In genomic region chr5:154937186-154937717, GRCh38 we compare ENCODE assay signal across 8 cellular contexts. TPM values are rescaled to one million over a fixed set of nuclear protein-coding genes. Genes with fewer than 3 reads are reported as not detected.
DNase-seq lines count a peak whose midpoint lies in the region; ATAC-seq and TF ChIP-seq lines count a peak whose summit lies in the region.

No MANE protein-coding gene starts in this region.

- peak overlapping the region; percentile 74 for H3K9ac ChIP-seq in HUES48 (ENCODE audit: low read depth, low read length)

- H3K4me3 ChIP-seq in ACC112 (ENCODE audit: low read depth, low read length) (peak overlapping the region; percentile 85), HUES48 (ENCODE audit: low read depth, low read length) (peak overlapping the region; percentile 98), brain microvascular endothelial cell (ENCODE audit: low read depth, low read length) (peak overlapping the region; percentile 94)

- H2AFZ ChIP-seq in ACC112 (ENCODE audit: low read length, unreplicated experiment), result peak overlapping the region; percentile 40

- no peak for DNase-seq in brain microvascular endothelial cell
- DNase-seq in mesothelial cell of epicardium (ENCODE audit: low spot score in 2 of 2, unreplicated experiment in 2 of 2), result no peak
- DNase-seq in stimulated activated CD4-positive, alpha-beta T cell treated with anti-CD3 and anti-CD28 coated beads, Interleukin-12 subunit alpha, Interleukin-12 subunit beta, amount 100 ng/mL, for 4 hours, result no peak
- no peak for DNase-seq in NCI-H2029 (lab: John Stamatoyannopoulos, UW)
- DNase-seq in left colon, result no peak
- DNase-seq in omental fat pad (ENCODE audit: low spot score), result no peak

- H3K27ac ChIP-seq in ACC112 (ENCODE audit: low read depth, low read length) (no peak overlapping the region), HUES48 (ENCODE audit: low read depth, low read length) (peak overlapping the region; percentile 31), brain microvascular endothelial cell (no peak overlapping the region)

- peaks cover 24% of the 10 kb centered on the region for H3K4me1 Mint-ChIP-seq in mesothelial cell of epicardium

- intact Hi-C loops in left colon (cut with DNase I, micrococcal nuclease), result no loop called here

- TF ChIP-seq CTCF in brain microvascular endothelial cell (IDR thresholded peaks at IDR 0.05; ENCODE audit: low read depth, low read length, missing control alignments) (no peak), mesothelial cell of epicardium (IDR thresholded peaks at IDR 0.05; ENCODE audit: unreplicated experiment) (no peak), omental fat pad (IDR thresholded peaks at IDR 0.05) (no peak)

- H3K27me3 ChIP-seq in ACC112 (ENCODE audit: insufficient read depth, low read length) (no peaks in the 10 kb centered on the region), HUES48 (ENCODE audit: control insufficient read depth, insufficient read depth, low read length) (no peaks in the 10 kb centered on the region), brain microvascular endothelial cell (replicated peaks) (no peaks in the 10 kb centered on the region)

- H3K79me2 ChIP-seq in ACC112 (ENCODE audit: control insufficient read depth, insufficient read depth, low read length, unreplicated experiment), result peaks cover 28% of the 10 kb centered on the region

- peak overlapping the region; percentile 87 for H3K27ac Mint-ChIP-seq in mesothelial cell of epicardium

- H3K36me3 ChIP-seq in ACC112 (ENCODE audit: insufficient read depth, low read length) (peaks cover 6% of the 10 kb centered on the region; the same call in 1 of the 2 replicates), HUES48 (ENCODE audit: control insufficient read depth, insufficient read depth, low read length) (peaks cover 26% of the 10 kb centered on the region), brain microvascular endothelial cell (replicated peaks) (peaks cover 2% of the 10 kb centered on the region)

- H3K36me3 Mint-ChIP-seq in mesothelial cell of epicardium, result peaks cover 17% of the 10 kb centered on the region

- H3K4me1 ChIP-seq in ACC112 (ENCODE audit: control insufficient read depth, insufficient read depth, low read length, unreplicated experiment) (peaks cover 12% of the 10 kb centered on the region), HUES48 (ENCODE audit: control insufficient read depth, insufficient read depth, low read length) (peaks cover 10% of the 10 kb centered on the region; the same call in 1 of the 2 replicates)

- no peak for ATAC-seq in left colon
- ATAC-seq in omental fat pad (ENCODE audit: low FRiP score), result no peak

- in situ Hi-C loops in brain microvascular endothelial cell (cut with HindIII; ENCODE audit: low pct_ligation_motif_present, low sequenced_read_pairs), result no loop called here

- no peaks in the 10 kb centered on the region for H3K9me3 Mint-ChIP-seq in mesothelial cell of epicardium

- H3K27me3 Mint-ChIP-seq in mesothelial cell of epicardium (ENCODE audit: low read depth), result no peaks in the 10 kb centered on the region

- peak overlapping the region; percentile 89 for H3K4me3 Mint-ChIP-seq in mesothelial cell of epicardium

- H3K9me3 ChIP-seq in HUES48 (ENCODE audit: control insufficient read depth, insufficient read depth, low read length), result no peaks in the 10 kb centered on the region

RNA-seq across cellular contexts. Expression of gene GEMIN5, which starts 0.8 kb away (rescaled TPM):
- total RNA-seq in mesothelial cell of epicardium, result 21.9 to 25.0 TPM (median 22.0 TPM) in 3 replicates
- 1 to 10 TPM; 6.7 to 7.7 TPM for total RNA-seq in left colon
- 10 to 100 TPM; 13.5 to 25.8 (median 20.2) TPM for total RNA-seq in omental fat pad

RNA-seq across cellular contexts. Expression of gene MRPL22, which starts 3.6 kb away (rescaled TPM):
- total RNA-seq in mesothelial cell of epicardium (36.0 to 46.4 TPM (median 41.7 TPM) in 3 replicates), left colon (10 to 100 TPM; 38.6 to 48.7 TPM), omental fat pad (10 to 100 TPM; 12.8 to 24.6 (median 17.5) TPM)
